In the genomic region with DNA sequence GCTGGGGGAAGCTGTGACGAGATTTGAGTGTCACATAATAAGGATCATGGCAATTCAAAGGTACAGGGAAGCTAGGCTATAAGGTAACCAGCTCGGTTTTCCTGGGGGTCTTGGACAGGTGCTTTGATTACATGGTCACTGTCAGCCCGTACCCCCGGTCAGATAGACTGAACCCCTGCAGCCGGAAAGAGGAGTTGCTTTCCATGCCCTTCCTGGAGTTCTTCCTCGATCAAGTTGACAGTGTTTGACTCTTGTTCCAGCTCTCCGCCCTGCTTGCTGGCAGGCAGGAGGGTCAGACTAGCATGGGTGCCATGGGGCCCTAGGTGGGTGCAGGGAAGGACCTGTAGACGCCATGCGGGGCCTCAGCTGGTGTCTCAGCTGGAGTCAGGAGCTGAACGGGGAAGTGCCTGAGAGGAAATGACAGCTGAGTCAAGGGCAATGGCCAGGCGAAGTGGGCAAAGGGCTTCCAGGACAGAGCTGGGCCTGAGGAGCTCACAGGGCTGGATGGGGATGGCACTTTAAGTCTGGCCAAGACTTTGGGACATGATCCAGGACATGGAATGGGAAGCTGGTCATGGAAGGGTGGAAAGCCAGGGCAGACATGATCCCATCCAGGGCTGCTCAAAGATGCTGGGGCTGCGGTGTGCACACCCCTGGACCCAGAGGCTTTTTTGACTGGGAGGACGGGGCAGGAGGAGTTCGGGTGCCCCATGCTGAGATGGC, we compare ENCODE assay signal across 7 cellular contexts. TPM values are rescaled to one million over a fixed set of nuclear protein-coding genes. Genes with fewer than 3 reads are reported as not detected.
A peak's percentile ranks its signal among the peaks of the same experiment; 100 is the strongest.
DNase-seq lines count a peak whose midpoint lies in the region; ATAC-seq and TF ChIP-seq lines count a peak whose summit lies in the region.

No MANE protein-coding gene starts in this region.

- H2AFZ ChIP-seq in SU-DHL-6 (ENCODE audit: low read depth, low read length, severe bottlenecking), result no peak overlapping the region

- H3K27me3 ChIP-seq in SU-DHL-6 (ENCODE audit: low read length), result no peaks in the 10 kb centered on the region
- H3K27me3 ChIP-seq in gastroesophageal sphincter, result no peaks in the 10 kb centered on the region
- H3K27me3 ChIP-seq in spleen (replicated peaks in 1 of 7), result no peaks in the 10 kb centered on the region

- TF ChIP-seq CTCF in HFFc6 (IDR thresholded peaks at IDR 0.05) (no peak), SU-DHL-6 (IDR thresholded peaks at IDR 0.05; ENCODE audit: insufficient read depth, low read length, poor library complexity, severe bottlenecking) (no peak), gastroesophageal sphincter (IDR thresholded peaks at IDR 0.05) (no peak), spleen (IDR thresholded peaks at IDR 0.05 in 8 of 11, conservative IDR thresholded peaks at IDR 0.05 in 3 of 11) (no peak)

- 75% methylated on average over 2 of the region's 14 CpGs; no CpG with 5 or more reads in 1 of the 2 donors for WGBS in gastroesophageal sphincter (ENCODE audit: low coverage in 1 of 2), 2 donors
- 53 to 70% (median 65%) methylated on average over 4 to 14 of the region's 14 CpGs for whole genome bisulfite sequencing in spleen, 5 donors

- H3K9me2 ChIP-seq in SU-DHL-6 (replicated peaks; ENCODE audit: insufficient read depth, low read length), result no peaks in the 10 kb centered on the region

- H3K9ac ChIP-seq in SU-DHL-6 (ENCODE audit: low read length), result peak overlapping the region; percentile 100

- H3K4me2 ChIP-seq in SU-DHL-6 (ENCODE audit: low read depth, low read length, poor library complexity, severe bottlenecking), result peak overlapping the region; percentile 64

- H3K9me3 Mint-ChIP-seq in HFFc6, result no peaks in the 10 kb centered on the region

- H3K36me3 Mint-ChIP-seq in HFFc6 (ENCODE audit: low read depth), result peaks cover 8% of the 10 kb centered on the region

- peaks cover 2% of the 10 kb centered on the region for H3K27me3 Mint-ChIP-seq in HFFc6 (ENCODE audit: insufficient read depth)

- H3K9me3 ChIP-seq in SU-DHL-6 (ENCODE audit: insufficient read depth, low read length), result no peaks in the 10 kb centered on the region
- no peaks in the 10 kb centered on the region for H3K9me3 ChIP-seq in gastroesophageal sphincter
- H3K9me3 ChIP-seq in spleen, result no peaks in the 10 kb centered on the region

- H3K36me3 ChIP-seq in SU-DHL-6 (ENCODE audit: low read length), result no peaks in the 10 kb centered on the region
- H3K36me3 ChIP-seq in gastroesophageal sphincter, result no peaks in the 10 kb centered on the region
- H3K36me3 ChIP-seq in spleen, result no peaks in the 10 kb centered on the region

- TF ChIP-seq POLR2A in gastroesophageal sphincter (IDR thresholded peaks at IDR 0.05) (no peak), spleen (IDR thresholded peaks at IDR 0.05) (no peak)

- no peak overlapping the region for H3K4me3 Mint-ChIP-seq in HFFc6

- no peaks in the 10 kb centered on the region for H4K20me1 ChIP-seq in SU-DHL-6 (ENCODE audit: low read depth, low read length)

- peaks cover 4% of the 10 kb centered on the region; the same call in 1 of the 2 replicates for H3F3A ChIP-seq in SU-DHL-6 (ENCODE audit: insufficient read depth)

- no peak overlapping the region for H3K27ac ChIP-seq in SU-DHL-6 (ENCODE audit: low read depth, low read length)
- H3K27ac ChIP-seq in gastroesophageal sphincter, result peak overlapping the region; percentile 94 to 99 (median 98)
- peak overlapping the region; percentile 98 to 100 (median 99) for H3K27ac ChIP-seq in spleen

- no peak for ATAC-seq in gastroesophageal sphincter
- ATAC-seq in HG02970 (IDR thresholded peaks at IDR 0.05; ENCODE audit: low FRiP score, unreplicated experiment), result no peak
- ATAC-seq in HG02763 (IDR thresholded peaks at IDR 0.05; ENCODE audit: unreplicated experiment), result no peak
- no peak for ATAC-seq in GM21737 (IDR thresholded peaks at IDR 0.05; ENCODE audit: unreplicated experiment)

- H3K27ac Mint-ChIP-seq in HFFc6, result peak overlapping the region; percentile 54; the same call in 1 of the 2 replicates

- no peak for TF ChIP-seq EP300 in gastroesophageal sphincter (IDR thresholded peaks at IDR 0.05)

- DNase-seq in HFFc6 (no peak), spleen (peak; percentile 85)

- peaks cover 0 to 26% (median 12%) of the 10 kb centered on the region in 3 donors for H3K4me1 ChIP-seq in gastroesophageal sphincter
- peaks cover 11 to 33% (median 29%) of the 10 kb centered on the region in 6 donors for H3K4me1 ChIP-seq in spleen

- peaks cover 23% of the 10 kb centered on the region for H3K79me2 ChIP-seq in SU-DHL-6 (ENCODE audit: insufficient read depth, low read length)

- H3K4me1 Mint-ChIP-seq in HFFc6 (ENCODE audit: low read depth), result peaks cover 13% of the 10 kb centered on the region; the same call in 1 of the 2 replicates

- intact Hi-C loops in spleen (cut with DNase I; ENCODE audit: low total_unique reads), result no loop called here

- H3K4me3 ChIP-seq in SU-DHL-6 (ENCODE audit: insufficient read depth, low read length, poor library complexity, severe bottlenecking) (no peak overlapping the region), gastroesophageal sphincter (peak overlapping the region in 1 of 2 donors; percentile 76), spleen (peak overlapping the region in 4 of 8 donors; percentile 74 to 97 (median 91))

RNA-seq across cellular contexts. Expression of gene TMEM187, which starts 1.6 kb away (rescaled TPM):
- 1 to 10 TPM; 3.1 to 8.0 (median 5.7) TPM for total RNA-seq in HFFc6 (2021; fragmentation: NEBNext Ultra II Directional; extraction: Animal tissue kit (Norgen Biotek cat#: 25700))
- 1 to 10 TPM; 1.5 to 9.5 (median 5.4) TPM for total RNA-seq in gastroesophageal sphincter
- total RNA-seq in spleen, result 10 to 100 TPM in 1 of 7 donors, 1 to 10 TPM in 6; 2.0 to 12.2 (median 6.2) TPM
- 1 to 10 TPM; 3.3 to 7.4 (median 4.9) TPM for polyA plus RNA-seq in spleen

RNA-seq across cellular contexts. Expression of gene HCFC1, which starts 2.5 kb away (rescaled TPM):
- 10 to 100 TPM; 52.1 to 62.1 (median 59.0) TPM for total RNA-seq in HFFc6 (2021; fragmentation: NEBNext Ultra II Directional; extraction: Animal tissue kit (Norgen Biotek cat#: 25700))
- total RNA-seq in gastroesophageal sphincter (10 to 100 TPM; 32.9 to 94.4 (median 43.1) TPM), spleen (10 to 100 TPM; 50.6 to 86.5 (median 62.1) TPM)
- 10 to 100 TPM in 2 of 3 donors, 1 to 10 TPM in 1; 9.5 to 22.7 (median 11.4) TPM for polyA plus RNA-seq in spleen

RNA-seq across cellular contexts. Expression of gene RENBP, which starts 29.7 kb away (rescaled TPM):
- total RNA-seq in HFFc6 (2021; fragmentation: NEBNext Ultra II Directional; extraction: Animal tissue kit (Norgen Biotek cat#: 25700)), result under 1 TPM in 4 of 6 experiments, not detected in 2; 0.23 to 0.75 (median 0.40) TPM
- total RNA-seq in gastroesophageal sphincter, result 10 to 100 TPM in 3 of 4 donors, 1 to 10 TPM in 1; 8.1 to 15.0 (median 12.5) TPM
- 100 to 1,000 TPM in 1 of 7 donors, 10 to 100 TPM in 6; 42.0 to 105 (median 63.6) TPM for total RNA-seq in spleen
- 10 to 100 TPM; 44.3 to 91.3 (median 47.9) TPM for polyA plus RNA-seq in spleen

RNA-seq across cellular contexts. Expression of gene NAA10, which starts 39.3 kb away (rescaled TPM):
- total RNA-seq in HFFc6 (2021; fragmentation: NEBNext Ultra II Directional; extraction: Animal tissue kit (Norgen Biotek cat#: 25700)), result 100 to 1,000 TPM; 130 to 160 (median 146) TPM
- total RNA-seq in gastroesophageal sphincter, result 100 to 1,000 TPM in 1 of 4 donors, 10 to 100 TPM in 3; 68.3 to 103 (median 89.2) TPM
- 10 to 100 TPM; 56.4 to 89.1 (median 85.5) TPM for total RNA-seq in spleen
- polyA plus RNA-seq in spleen, result 100 to 1,000 TPM; 123 to 174 (median 168) TPM

RNA-seq across cellular contexts. Expression of gene IRAK1, which starts 45.5 kb away (rescaled TPM):
- total RNA-seq in HFFc6 (2021; fragmentation: NEBNext Ultra II Directional; extraction: Animal tissue kit (Norgen Biotek cat#: 25700)), result 100 to 1,000 TPM; 103 to 133 (median 120) TPM
- total RNA-seq in gastroesophageal sphincter (10 to 100 TPM; 33.0 to 84.7 (median 41.6) TPM), spleen (100 to 1,000 TPM in 2 of 7 donors, 10 to 100 TPM in 5; 86.2 to 118 (median 91.1) TPM)
- 10 to 100 TPM; 46.4 to 85.2 (median 55.2) TPM for polyA plus RNA-seq in spleen

Comparison
In these comparisons a context has a peak if more than half of its experiments do, and no peak if none do; other contexts are left out.
1. RNA of gene RENBP, which starts 29.7 kb away (total RNA-seq): 42.0 to 105 TPM in spleen and 8.1 to 15.0 TPM in gastroesophageal sphincter; 0.23 to 0.75 TPM in HFFc6; every median in the first group is over 4 times any median in the second.